17 cellular contexts compared by ENCODE assay signal in genomic region chr19:1425102-1425842, GRCh38. TPM values are rescaled to one million over a fixed set of nuclear protein-coding genes. Genes with fewer than 3 reads are reported as not detected.
A peak's percentile ranks its signal among the peaks of the same experiment; 100 is the strongest.
DNase-seq lines count a peak whose midpoint lies in the region; ATAC-seq, FAIRE-seq and TF ChIP-seq lines count a peak whose summit lies in the region.
"Had no signal": no experiment of that assay in that cellular context is flagged by ENCODE, and none has a peak within 500 bp of the region (broad histone marks: within the 10 kb centered on the region; RNA-seq: fewer than 3 reads in every experiment).

No MANE protein-coding gene starts in this region.

- H3K4ac ChIP-seq in IMR-90 (ENCODE audit: low read depth, low read length) = no peak overlapping the region

- POLR2A ChIA-PET in IMR-90 (lab: Charles Lee; ENCODE audit: unreplicated experiment) = no interaction called here
- POLR2A ChIA-PET in MCF 10A (lab: Yijun Ruan, JAX) = no interaction called here

- no peak overlapping the region for H3K4me2 ChIP-seq in IMR-90 (ENCODE audit: low read depth, low read length)
- peak overlapping the region; percentile 23 for H3K4me2 ChIP-seq in astrocyte (ENCODE audit: low read length)

- FAIRE-seq in astrocyte (lab: Jason Lieb, UNC) = no peak

- no peak overlapping the region for H3K18ac ChIP-seq in IMR-90 (ENCODE audit: low read depth, low read length)

- H3K4me1 ChIP-seq in IMR-90 (ENCODE audit: control insufficient read depth, insufficient read depth, low read length) (no peaks in the 10 kb centered on the region), astrocyte (ENCODE audit: insufficient read depth, low read length) (peaks cover 10% of the 10 kb centered on the region)
- H3K4me1 ChIP-seq: BE2C had no signal

- no peak overlapping the region for H4K8ac ChIP-seq in IMR-90 (ENCODE audit: low read depth in 2 of 2, low read length in 2 of 2)

- no peaks in the 10 kb centered on the region for H3K4me1 Mint-ChIP-seq in astrocyte (ENCODE audit: low read depth, unreplicated experiment)
- H3K4me1 Mint-ChIP-seq in mesothelial cell of epicardium = peaks cover 6% of the 10 kb centered on the region
- no peaks in the 10 kb centered on the region for H3K4me1 Mint-ChIP-seq in MCF 10A (ENCODE audit: insufficient read depth, unreplicated experiment)

- H3K27ac ChIP-seq in IMR-90 (ENCODE audit: insufficient read depth, low read length) (no peak overlapping the region), astrocyte (ENCODE audit: low read depth, low read length) (peak overlapping the region; percentile 44)
- H3K27ac ChIP-seq: esophagus muscularis mucosa, left lung, WERI-Rb-1 had no signal

- DNase-seq in IMR-90 (no peak), astrocyte (ENCODE audit: low read depth) (no peak), mesothelial cell of epicardium (ENCODE audit: low spot score in 2 of 2, unreplicated experiment in 2 of 2) (no peak), AG20443 (ENCODE audit: low spot score) (no peak), MCF 10A (ENCODE audit: unreplicated experiment) (no peak), ecto neural progenitor cell (ENCODE audit: low spot score) (no peak)
- DNase-seq: BE2C; left lung; naive thymus-derived CD4-positive, alpha-beta T cell; NCI-H2171 treated with DMSO at 0.1 percent for 48 hours; NK-92 treated with Interleukin-12 subunit alpha and Interleukin-12 subunit beta, amount 100 ng/mL, for 24 hours; right cardiac atrium; stimulated activated CD4-positive, alpha-beta T cell treated with anti-CD3 and anti-CD28 coated beads, Interleukin-2, amount 100 ng/mL, for 48 hours; WERI-Rb-1 had no signal

- H3K36me3 ChIP-seq in IMR-90 (ENCODE audit: control insufficient read depth, insufficient read depth, low read length) (peaks cover 80% of the 10 kb centered on the region), astrocyte (ENCODE audit: insufficient read depth, low read length) (peaks cover 20% of the 10 kb centered on the region)

- no peak for TF ChIP-seq CTCF in IMR-90 (conservative IDR thresholded peaks at IDR 0.05; ENCODE audit: low read depth, low read length)
- TF ChIP-seq CTCF in astrocyte (IDR thresholded peaks at IDR 0.05; ENCODE audit: insufficient read depth, low read depth, low read length) = no peak
- TF ChIP-seq CTCF in mesothelial cell of epicardium (IDR thresholded peaks at IDR 0.05; ENCODE audit: unreplicated experiment) = no peak
- TF ChIP-seq CTCF in MCF 10A (IDR thresholded peaks at IDR 0.05; ENCODE audit: unreplicated experiment) = no peak

- no peak overlapping the region for H3K4me3 Mint-ChIP-seq in astrocyte (ENCODE audit: unreplicated experiment)
- H3K4me3 Mint-ChIP-seq in mesothelial cell of epicardium = no peak overlapping the region
- H3K4me3 Mint-ChIP-seq in MCF 10A (ENCODE audit: unreplicated experiment) = no peak overlapping the region
- H3K4me3 Mint-ChIP-seq: naive thymus-derived CD4-positive, alpha-beta T cell; stimulated activated memory B cell treated with anti-CD40 and anti-IgM and Interleukin-4, amounts not matched to agents 10 μg/mL and 1 μg/mL and 100 μg/mL, for 72 hours had no signal

- H2BK20ac ChIP-seq in IMR-90 (ENCODE audit: low read depth, low read length) = no peak overlapping the region

- TF ChIP-seq POLR2A in IMR-90 (IDR thresholded peaks at IDR 0.05; ENCODE audit: low read depth, low read length) = no peak

- H4K5ac ChIP-seq in IMR-90 (ENCODE audit: low read depth, low read length) = no peak overlapping the region

- no peak overlapping the region for H3K9ac ChIP-seq in IMR-90 (ENCODE audit: low read depth, low read length)
- H3K9ac ChIP-seq in astrocyte (ENCODE audit: low read length) = peak overlapping the region; percentile 32

- CTCF ChIA-PET in IMR-90 (lab: Yijun Ruan, JAX) = no interaction called here
- CTCF ChIA-PET in MCF 10A (lab: Yijun Ruan, JAX) = interaction anchor here (0.7 kb wide), 1 partner anchor 181 kb away, joined by 3 read pairs; no protein-coding TSS in a partner anchor

- H3K56ac ChIP-seq in IMR-90 (ENCODE audit: extremely low read depth, insufficient read depth, low read length) = no peak overlapping the region

- dilution Hi-C loops in IMR-90 (cut with HindIII; ENCODE audit: low sequenced_read_pairs, unreplicated experiment) = no loop called here

- H2BK15ac ChIP-seq in IMR-90 (ENCODE audit: low read depth, low read length) = no peak overlapping the region

- TF ChIP-seq RAD21 in IMR-90 (IDR thresholded peaks at IDR 0.05; ENCODE audit: low read length) = no peak

- H2AFZ ChIP-seq in IMR-90 (replicated peaks; ENCODE audit: low read length, poor library complexity) (no peak overlapping the region), astrocyte (ENCODE audit: low read depth, low read length) (no peak overlapping the region)

- 87% methylated on average over 18 of the region's 33 CpGs; no CpG with 5 or more reads in 1 of the 2 experiments for WGBS in IMR-90 (ENCODE audit: extremely low coverage in 2 of 2, insufficient read length in 1 of 2), 2 experiments

- H3K27ac Mint-ChIP-seq in astrocyte (ENCODE audit: unreplicated experiment) (peak overlapping the region; percentile 10), mesothelial cell of epicardium (peak overlapping the region; percentile 66), MCF 10A (ENCODE audit: low read depth, unreplicated experiment) (no peak overlapping the region)
- H3K27ac Mint-ChIP-seq: stimulated activated memory B cell treated with anti-CD40 and anti-IgM and Interleukin-4, amounts not matched to agents 10 μg/mL and 1 μg/mL and 100 μg/mL, for 72 hours had no signal

- in situ Hi-C loops in IMR-90 (cut with MboI; ENCODE audit: low sequenced_read_pairs) = no loop called here

- peaks cover 89% of the 10 kb centered on the region for H3K79me2 ChIP-seq in astrocyte (ENCODE audit: insufficient read depth, low read length)

- ATAC-seq in IMR-90 (ENCODE audit: low read depth) = no peak
- ATAC-seq: activated naive CD4-positive, alpha-beta T cell treated with anti-CD3 and anti-CD28 coated beads, Interleukin-2, amount 50 U/mL, for 72 hours; left lung; naive thymus-derived CD4-positive, alpha-beta T cell; right cardiac atrium; stimulated activated memory B cell treated with anti-CD40 and anti-IgM and Interleukin-4, amounts not matched to agents 10 μg/mL and 1 μg/mL and 100 μg/mL, for 72 hours had no signal

- no peak overlapping the region for H3K14ac ChIP-seq in IMR-90 (replicated peaks; ENCODE audit: low read depth, low read length)

- no peak overlapping the region for H3K23ac ChIP-seq in IMR-90 (ENCODE audit: low read depth, low read length)

- peaks cover 6% of the 10 kb centered on the region for H3K36me3 Mint-ChIP-seq in astrocyte (ENCODE audit: low read depth, unreplicated experiment)
- H3K36me3 Mint-ChIP-seq in mesothelial cell of epicardium = peaks cover 17% of the 10 kb centered on the region
- peaks cover 92% of the 10 kb centered on the region for H3K36me3 Mint-ChIP-seq in MCF 10A (ENCODE audit: insufficient read depth, unreplicated experiment)

- H4K91ac ChIP-seq in IMR-90 (ENCODE audit: insufficient read depth, low read depth, low read length) = no peak overlapping the region

- no peak overlapping the region for H2AK5ac ChIP-seq in IMR-90 (ENCODE audit: low read depth, low read length)

- 0 out of 2 replicates have a peak, but pooled peaks cover 3% of the 10 kb centered on the region for H3K9me1 ChIP-seq in IMR-90 (ENCODE audit: insufficient read depth, low read length)

- H4K20me1 ChIP-seq in IMR-90 (ENCODE audit: insufficient read depth, low read length) = peaks cover 63% of the 10 kb centered on the region
- H4K20me1 ChIP-seq in astrocyte (ENCODE audit: insufficient read depth, low read length) = peaks cover 72% of the 10 kb centered on the region

- H2BK120ac ChIP-seq in IMR-90 (ENCODE audit: low read depth, low read length) = no peak overlapping the region

- intact Hi-C loops in IMR-90 (cut with micrococcal nuclease) (no loop called here), MCF 10A (cut with micrococcal nuclease) (no loop called here)

- H3K9me3 Mint-ChIP-seq in astrocyte (ENCODE audit: unreplicated experiment) (no peaks in the 10 kb centered on the region), mesothelial cell of epicardium (no peaks in the 10 kb centered on the region), MCF 10A (ENCODE audit: unreplicated experiment) (no peaks in the 10 kb centered on the region)
- H3K9me3 Mint-ChIP-seq: activated naive CD4-positive, alpha-beta T cell treated with anti-CD3 and anti-CD28 coated beads, Interleukin-2, amount 50 U/mL, for 72 hours; stimulated activated memory B cell treated with anti-CD40 and anti-IgM and Interleukin-4, amounts not matched to agents 10 μg/mL and 1 μg/mL and 100 μg/mL, for 72 hours had no signal

- BruUV-seq in IMR-90 (replicated peaks; lab: Mats Ljungman, UMichigan) = no TSS peak
- no TSS peak for BruUV-seq in MCF 10A (replicated peaks; lab: Mats Ljungman, UMichigan)

- no peak overlapping the region for H3K4me3 ChIP-seq in IMR-90 (ENCODE audit: insufficient read depth, low read depth, low read length)
- no peak overlapping the region for H3K4me3 ChIP-seq in astrocyte (ENCODE audit: insufficient read depth, low read depth, low read length)
- H3K4me3 ChIP-seq: esophagus muscularis mucosa, left lung had no signal

- H3K27me3 ChIP-seq in IMR-90 (ENCODE audit: control insufficient read depth, insufficient read depth, low read length) (no peaks in the 10 kb centered on the region), astrocyte (ENCODE audit: insufficient read depth, low read length) (no peaks in the 10 kb centered on the region)
- H3K27me3 ChIP-seq: BE2C, esophagus muscularis mucosa, left lung had no signal

- H3K9me3 ChIP-seq in IMR-90 (ENCODE audit: control insufficient read depth, insufficient read depth, low read length) (no peaks in the 10 kb centered on the region), astrocyte (ENCODE audit: insufficient read depth, low read depth, low read length) (no peaks in the 10 kb centered on the region)
- H3K9me3 ChIP-seq: BE2C, esophagus muscularis mucosa, left lung had no signal

- H2BK5ac ChIP-seq in IMR-90 (ENCODE audit: low read depth, low read length, poor library complexity, severe bottlenecking) = no peak overlapping the region

- peaks cover 30 to 78% of the 10 kb centered on the region in 2 experiments for H3K79me1 ChIP-seq in IMR-90 (ENCODE audit: low read depth in 1 of 2, low read length in 2 of 2)

- H3K27me3 Mint-ChIP-seq in astrocyte (ENCODE audit: low read depth, unreplicated experiment) (no peaks in the 10 kb centered on the region), mesothelial cell of epicardium (ENCODE audit: low read depth) (no peaks in the 10 kb centered on the region), MCF 10A (ENCODE audit: insufficient read depth, unreplicated experiment) (no peaks in the 10 kb centered on the region)
- H3K27me3 Mint-ChIP-seq: naive thymus-derived CD4-positive, alpha-beta T cell; stimulated activated memory B cell treated with anti-CD40 and anti-IgM and Interleukin-4, amounts not matched to agents 10 μg/mL and 1 μg/mL and 100 μg/mL, for 72 hours had no signal

- H2AK9ac ChIP-seq in IMR-90 (replicated peaks; ENCODE audit: low read depth, low read length, poor library complexity) = peak overlapping the region; percentile 15

RNA-seq across cellular contexts. Expression of gene RPS15, which starts 12.9 kb away (rescaled TPM):
- total RNA-seq in IMR-90 (2012; rRNA removed) (834 and 1,179 TPM in 2 replicates), astrocyte (973 and 1,045 TPM in 2 replicates), mesothelial cell of epicardium (1,014 to 1,040 TPM (median 1,034 TPM) in 3 replicates), MCF 10A (2022) (1,168 and 1,243 TPM in 2 replicates)
- 1,855 and 2,269 TPM in 2 replicates for polyA plus RNA-seq in IMR-90 (2012; rRNA removed)
- 15,264 and 18,725 TPM in 2 replicates for polyA plus RNA-seq in IMR-90 (2012; cell fraction: cytosol; rRNA removed)
- polyA plus RNA-seq in IMR-90 (2012; cell fraction: nucleus; rRNA removed; ENCODE audit: low replicate concordance) = 1,510 and 3,480 TPM in 2 replicates

RNA-seq across cellular contexts. Expression of gene DAZAP1, which starts 17.9 kb away (rescaled TPM):
- total RNA-seq in IMR-90 (2012; rRNA removed) (22.0 and 35.3 TPM in 2 replicates), astrocyte (94.7 and 108 TPM in 2 replicates), mesothelial cell of epicardium (130 to 134 TPM (median 131 TPM) in 3 replicates), MCF 10A (2022) (219 and 246 TPM in 2 replicates)
- polyA plus RNA-seq in IMR-90 (2012; rRNA removed) = 62.8 and 63.6 TPM in 2 replicates
- 32.2 and 39.6 TPM in 2 replicates for polyA plus RNA-seq in IMR-90 (2012; cell fraction: cytosol; rRNA removed)
- polyA plus RNA-seq in IMR-90 (2012; cell fraction: nucleus; rRNA removed; ENCODE audit: low replicate concordance) = 127 and 151 TPM in 2 replicates

RNA-seq across cellular contexts. Expression of gene GAMT, which starts 23.9 kb away (rescaled TPM):
- total RNA-seq in IMR-90 (2012; rRNA removed) (22.8 and 23.9 TPM in 2 replicates), astrocyte (34.1 and 35.9 TPM in 2 replicates), mesothelial cell of epicardium (41.5 to 44.5 TPM (median 42.6 TPM) in 3 replicates), MCF 10A (2022) (3.2 and 7.0 TPM in 2 replicates)
- polyA plus RNA-seq in IMR-90 (2012; rRNA removed) = 51.8 and 63.6 TPM in 2 replicates
- 37.4 and 106 TPM in 2 replicates for polyA plus RNA-seq in IMR-90 (2012; cell fraction: cytosol; rRNA removed)
- polyA plus RNA-seq in IMR-90 (2012; cell fraction: nucleus; rRNA removed; ENCODE audit: low replicate concordance) = 22.7 and 61.5 TPM in 2 replicates

RNA-seq across cellular contexts. Expression of gene APC2, which starts 24.6 kb away (rescaled TPM):
- total RNA-seq in IMR-90 (2012; rRNA removed) = 0.28 and 0.36 TPM in 2 replicates
- 0.41 and 0.42 TPM in 2 replicates for polyA plus RNA-seq in IMR-90 (2012; rRNA removed)
- polyA plus RNA-seq in IMR-90 (2012; cell fraction: cytosol; rRNA removed) = 0.17 and 0.55 TPM in 2 replicates
- polyA plus RNA-seq in IMR-90 (2012; cell fraction: nucleus; rRNA removed; ENCODE audit: low replicate concordance) = 0.89 and 2.3 TPM in 2 replicates
- total RNA-seq in astrocyte = 5.5 and 7.1 TPM in 2 replicates
- 2.3 to 2.8 TPM (median 2.4 TPM) in 3 replicates for total RNA-seq in mesothelial cell of epicardium
- 0.15 and 0.23 TPM in 2 replicates for total RNA-seq in MCF 10A (2022)

RNA-seq across cellular contexts. Expression of gene NDUFS7, which starts 41.6 kb away (rescaled TPM):
- total RNA-seq in IMR-90 (2012; rRNA removed) (60.8 and 64.7 TPM in 2 replicates), astrocyte (64.0 and 67.3 TPM in 2 replicates), mesothelial cell of epicardium (52.2 to 56.8 TPM (median 55.9 TPM) in 3 replicates), MCF 10A (2022) (135 and 137 TPM in 2 replicates)
- polyA plus RNA-seq in IMR-90 (2012; rRNA removed) = 136 and 167 TPM in 2 replicates
- polyA plus RNA-seq in IMR-90 (2012; cell fraction: cytosol; rRNA removed) = 283 and 387 TPM in 2 replicates
- polyA plus RNA-seq in IMR-90 (2012; cell fraction: nucleus; rRNA removed; ENCODE audit: low replicate concordance) = 76.0 and 256 TPM in 2 replicates
